In genomic region chr2:102155703-102156515, GRCh38 we compare ENCODE assay signal across 12 cellular contexts. TPM values are rescaled to one million over a fixed set of nuclear protein-coding genes. Genes with fewer than 3 reads are reported as not detected.
A peak's percentile ranks its signal among the peaks of the same experiment; 100 is the strongest.
DNase-seq lines count a peak whose midpoint lies in the region; ATAC-seq and TF ChIP-seq lines count a peak whose summit lies in the region.
"Had no signal": no experiment of that assay in that cellular context is flagged by ENCODE, and none has a peak within 500 bp of the region (broad histone marks: within the 10 kb centered on the region; RNA-seq: fewer than 3 reads in every experiment).

No MANE protein-coding gene starts in this region.

- TF ChIP-seq CTCF in choroid plexus epithelial cell (conservative IDR thresholded peaks at IDR 0.05; ENCODE audit: low read depth, low read length) (no peak), tibial artery (IDR thresholded peaks at IDR 0.05) (no peak)

- no peaks in the 10 kb centered on the region for H3K27me3 ChIP-seq in tibial artery

- H3K36me3 Mint-ChIP-seq in effector memory CD8-positive, alpha-beta T cell (ENCODE audit: insufficient read depth), result peaks cover 4% of the 10 kb centered on the region

- no peak overlapping the region for H3K4me3 Mint-ChIP-seq in effector memory CD8-positive, alpha-beta T cell

- no peak overlapping the region for H3K4me3 ChIP-seq in choroid plexus epithelial cell (ENCODE audit: low read depth, low read length)
- no peak overlapping the region for H3K4me3 ChIP-seq in tibial artery
- H3K4me3 ChIP-seq: SK-N-MC had no signal

- no peak overlapping the region for H3K27ac Mint-ChIP-seq in effector memory CD8-positive, alpha-beta T cell

- H3K36me3 ChIP-seq in tibial artery, result peaks cover 16 to 48% (median 43%) of the 10 kb centered on the region in 3 donors

- DNase-seq in HuH-7 (ENCODE audit: low spot score) (peak; percentile 55), choroid plexus epithelial cell (ENCODE audit: low read depth) (peak; percentile 86), left lobe of liver (ENCODE audit: low spot score) (peak; percentile 88), tibial artery (peak in 1 of 2 donors; percentile 76), cerebellum (ENCODE audit: low spot score) (no peak), LoVo (ENCODE audit: low spot score) (no peak), T-helper 1 cell (no peak)
- no peak for DNase-seq in effector memory CD8-positive, alpha-beta T cell
- DNase-seq: activated CD4-positive, alpha-beta T cell treated with anti-CD3 and anti-CD28 coated beads, Interleukin-2, amount 50 U/mL, for 48 hours; amygdala had no signal

- intact Hi-C loops in tibial artery (cut with DNase I; ENCODE audit: low total_unique reads), result loop anchor here (5.0 kb wide), 1 partner anchor 129 kb away; no protein-coding TSS in a partner anchor

- H3K4me1 Mint-ChIP-seq in effector memory CD8-positive, alpha-beta T cell (ENCODE audit: low read depth in 2 of 2), result no peaks in the 10 kb centered on the region

- no peaks in the 10 kb centered on the region for H3K9me3 Mint-ChIP-seq in effector memory CD8-positive, alpha-beta T cell

- H3K4me1 ChIP-seq in tibial artery, result peaks cover 0 to 14% (median 0%) of the 10 kb centered on the region in 4 donors

- H3K9me3 ChIP-seq in tibial artery, result no peaks in the 10 kb centered on the region

- ATAC-seq in left lobe of liver, result peak; percentile 87
- ATAC-seq in effector memory CD8-positive, alpha-beta T cell (replicated peaks), result no peak
- ATAC-seq: HCT116 had no signal

- H3K27me3 Mint-ChIP-seq in effector memory CD8-positive, alpha-beta T cell, result peaks cover 0 to 5% of the 10 kb centered on the region in 2 donors

- H3K27ac ChIP-seq in tibial artery, result peak overlapping the region; percentile 41 to 65
- H3K27ac ChIP-seq: SK-N-MC had no signal

RNA-seq across cellular contexts. Expression of gene IL1R1, which starts 13.4 kb away (rescaled TPM):
- total RNA-seq in left lobe of liver (39.0 TPM), cerebellum (1.5 TPM)

RNA-seq across cellular contexts. Expression of gene IL1RL2, which starts 30.9 kb away (rescaled TPM):
- 2.5 TPM for total RNA-seq in left lobe of liver
- total RNA-seq in cerebellum, result 0.73 TPM

Comparison
In these comparisons a context has a peak if more than half of its experiments do, and no peak if none do; other contexts are left out.
1. DNase-seq: peak in HuH-7 (single experiment), choroid plexus epithelial cell (single experiment) and left lobe of liver (single experiment); none in cerebellum (single experiment), LoVo (single experiment), effector memory CD8-positive, alpha-beta T cell (0 of 3) and T-helper 1 cell (0 of 5).
2. RNA of gene IL1R1, which starts 13.4 kb away (total RNA-seq): 39.0 TPM in left lobe of liver (single experiment); 1.5 TPM in cerebellum (single experiment); every median in the first group is over 10 times any median in the second.